ENCODE assay signal across 6 cellular contexts in the genomic region with DNA sequence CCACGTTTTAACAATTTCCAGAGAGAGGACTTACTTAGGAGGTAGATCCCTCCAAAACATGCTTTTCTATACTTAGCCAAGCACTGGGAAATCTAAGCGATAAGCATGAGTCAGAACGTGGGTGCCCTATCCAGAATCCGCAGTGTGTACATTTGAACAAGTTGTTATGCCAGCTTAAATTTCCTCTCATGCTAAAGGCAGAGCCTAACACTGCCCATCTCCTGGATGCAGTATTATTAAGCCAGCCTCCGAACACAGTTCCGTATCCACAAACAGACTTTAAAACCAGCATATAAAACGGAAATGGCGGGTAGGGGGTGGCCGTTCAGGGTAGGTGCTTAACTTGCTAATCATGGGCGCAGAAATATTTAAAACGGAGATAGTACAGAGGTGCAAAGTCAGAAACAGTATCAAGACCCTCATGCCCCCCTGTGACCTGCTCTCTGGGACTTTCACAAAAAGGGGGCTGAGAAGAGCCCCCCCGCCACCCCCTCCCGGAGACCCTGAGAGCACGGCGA. TPM values are rescaled to one million over a fixed set of nuclear protein-coding genes. Genes with fewer than 3 reads are reported as not detected.
DNase-seq lines count a peak whose midpoint lies in the region; ATAC-seq and TF ChIP-seq lines count a peak whose summit lies in the region.

No MANE protein-coding gene starts in this region.

- H3K9me3 ChIP-seq in vagina = no peaks in the 10 kb centered on the region

- H2AFZ ChIP-seq in ACC112 (ENCODE audit: low read length, unreplicated experiment) = peak overlapping the region; percentile 80

- peaks cover 24% of the 10 kb centered on the region for H3K4me1 Mint-ChIP-seq in activated CD8-positive, alpha-beta T cell treated with anti-CD3 and anti-CD28 coated beads for 36 hours (ENCODE audit: low read depth)

- POLR2A ChIA-PET in activated CD8-positive, alpha-beta T cell treated with anti-CD3 and anti-CD28 coated beads for 36 hours (lab: Charles Lee) = interaction anchor here (0.8 to 2.5 kb wide), 8 partner anchors 14 to 155 kb away, joined by 3 to 13 read pairs (median 3); partner anchors contain the start of genes ACTRT3, MYNN and SEC62

- H3K4me3 ChIP-seq in ACC112 (ENCODE audit: low read depth, low read length) = peak overlapping the region; percentile 82
- peak overlapping the region; percentile 79 for H3K4me3 ChIP-seq in HL-60 (replicated peaks; ENCODE audit: insufficient read depth, low read length)
- H3K4me3 ChIP-seq in vagina = peak overlapping the region; percentile 57 to 79

- H3K27ac Mint-ChIP-seq in activated CD8-positive, alpha-beta T cell treated with anti-CD3 and anti-CD28 coated beads for 36 hours = peak overlapping the region; percentile 80

- CTCF ChIA-PET in activated CD8-positive, alpha-beta T cell treated with anti-CD3 and anti-CD28 coated beads for 36 hours (lab: Charles Lee) = interaction anchor here (3.2 kb wide), 1 partner anchor 39 kb away, joined by 17 read pairs; the partner anchor contains the start of gene MYNN

- H3K27me3 Mint-ChIP-seq in activated CD8-positive, alpha-beta T cell treated with anti-CD3 and anti-CD28 coated beads for 36 hours = no peaks in the 10 kb centered on the region

- H3K36me3 ChIP-seq in ACC112 (ENCODE audit: insufficient read depth, low read length) (no peaks in the 10 kb centered on the region), vagina (no peaks in the 10 kb centered on the region)

- DNase-seq in HL-60 (ENCODE audit: low read depth in 1 of 2, low spot score in 1 of 2) = peak; percentile 29 to 65
- DNase-seq in activated CD8-positive, alpha-beta T cell treated with anti-CD3 and anti-CD28 coated beads for 36 hours = peak; percentile 54
- peak; percentile 70 for DNase-seq in inferior parietal cortex (ENCODE audit: extremely low spot score)
- DNase-seq in vagina (ENCODE audit: extremely low spot score in 2 of 2) = no peak
- DNase-seq in activated CD4-positive, CD25-positive, alpha-beta regulatory T cell treated with anti-CD3 and anti-CD28 coated beads, Interleukin-2, amount 50 U/mL, for 72 hours = no peak

- H3K36me3 Mint-ChIP-seq in activated CD8-positive, alpha-beta T cell treated with anti-CD3 and anti-CD28 coated beads for 36 hours (ENCODE audit: low read depth) = peaks cover 8% of the 10 kb centered on the region

- intact Hi-C loops in activated CD8-positive, alpha-beta T cell treated with anti-CD3 and anti-CD28 coated beads for 36 hours (cut with micrococcal nuclease) = loop anchor here (2.0 to 5.0 kb wide), 2 partner anchors 39 to 156 kb away; partner anchors contain the start of genes MYNN and SEC62
- intact Hi-C loops in vagina (cut with DNase I) = no loop called here

- no peak for TF ChIP-seq CTCF in HL-60 (IDR thresholded peaks at IDR 0.05; ENCODE audit: insufficient read depth, low read length)
- no peak for TF ChIP-seq CTCF in activated CD8-positive, alpha-beta T cell treated with anti-CD3 and anti-CD28 coated beads for 36 hours (IDR thresholded peaks at IDR 0.05)
- TF ChIP-seq CTCF in vagina (IDR thresholded peaks at IDR 0.05) = no peak

- H3K9me3 Mint-ChIP-seq in activated CD8-positive, alpha-beta T cell treated with anti-CD3 and anti-CD28 coated beads for 36 hours = peaks cover 16% of the 10 kb centered on the region

- H3K4me3 Mint-ChIP-seq in activated CD8-positive, alpha-beta T cell treated with anti-CD3 and anti-CD28 coated beads for 36 hours = peak overlapping the region; percentile 81

- H3K27ac ChIP-seq in ACC112 (ENCODE audit: low read depth, low read length) (peak overlapping the region; percentile 76), HL-60 (replicated peaks) (peak overlapping the region; percentile 93), vagina (peak overlapping the region; percentile 62)

- H3K79me2 ChIP-seq in ACC112 (ENCODE audit: control insufficient read depth, insufficient read depth, low read length, unreplicated experiment) = peaks cover 11% of the 10 kb centered on the region

- TF ChIP-seq POLR2A in vagina (IDR thresholded peaks at IDR 0.05) = no peak

- H3K27me3 ChIP-seq in ACC112 (ENCODE audit: insufficient read depth, low read length) = no peaks in the 10 kb centered on the region
- H3K27me3 ChIP-seq in HL-60 (ENCODE audit: insufficient read depth, poor library complexity, severe bottlenecking) = no peaks in the 10 kb centered on the region
- no peaks in the 10 kb centered on the region for H3K27me3 ChIP-seq in vagina

- H3K4me1 ChIP-seq in ACC112 (ENCODE audit: control insufficient read depth, insufficient read depth, low read length, unreplicated experiment) (peaks cover 11% of the 10 kb centered on the region), vagina (peaks cover 10% of the 10 kb centered on the region)

- ATAC-seq in activated CD8-positive, alpha-beta T cell treated with anti-CD3 and anti-CD28 coated beads for 36 hours = peak; percentile 2

RNA-seq across cellular contexts. Expression of gene LRRIQ4, which starts 1.0 kb away (rescaled TPM):
- under 1 TPM in 1 of 2 experiments, not detected in 1; 0.18 TPM for total RNA-seq in activated CD8-positive, alpha-beta T cell treated with anti-CD3 and anti-CD28 coated beads for 36 hours
- total RNA-seq in vagina = not detected

RNA-seq across cellular contexts. Expression of gene LRRC34, which starts 1.0 kb away (rescaled TPM):
- total RNA-seq in activated CD8-positive, alpha-beta T cell treated with anti-CD3 and anti-CD28 coated beads for 36 hours = 1 to 10 TPM; 6.6 to 6.8 TPM
- total RNA-seq in vagina = 0.49 TPM

RNA-seq across cellular contexts. Expression of gene MYNN, which starts 38.5 kb away (rescaled TPM):
- total RNA-seq in activated CD8-positive, alpha-beta T cell treated with anti-CD3 and anti-CD28 coated beads for 36 hours = 10 to 100 TPM; 13.8 to 14.1 TPM
- 16.7 TPM for total RNA-seq in vagina

RNA-seq across cellular contexts. Expression of gene ACTRT3, which starts 42.3 kb away (rescaled TPM):
- under 1 TPM; 0.14 to 0.54 TPM for total RNA-seq in activated CD8-positive, alpha-beta T cell treated with anti-CD3 and anti-CD28 coated beads for 36 hours
- total RNA-seq in vagina = 1.7 TPM

RNA-seq across cellular contexts. Expression of gene TERC, which starts 46.8 kb away (rescaled TPM):
- total RNA-seq in activated CD8-positive, alpha-beta T cell treated with anti-CD3 and anti-CD28 coated beads for 36 hours = 10 to 100 TPM; 21.7 to 29.0 TPM
- 204 TPM for total RNA-seq in vagina

Comparison
In these comparisons a context has a peak if more than half of its experiments do, and no peak if none do; other contexts are left out.
1. DNase-seq: peak in HL-60 (2 of 2), activated CD8-positive, alpha-beta T cell treated with anti-CD3 and anti-CD28 coated beads for 36 hours (single experiment) and inferior parietal cortex (single experiment); none in vagina (0 of 2) and activated CD4-positive, CD25-positive, alpha-beta regulatory T cell treated with anti-CD3 and anti-CD28 coated beads, Interleukin-2, amount 50 U/mL, for 72 hours (single experiment).
2. Peak in every context shown above with its lines, with median percentiles within 50 percentile points of each other: H3K27ac ChIP-seq and H3K4me3 ChIP-seq.